8 cellular contexts compared by ENCODE assay signal in the genomic region with DNA sequence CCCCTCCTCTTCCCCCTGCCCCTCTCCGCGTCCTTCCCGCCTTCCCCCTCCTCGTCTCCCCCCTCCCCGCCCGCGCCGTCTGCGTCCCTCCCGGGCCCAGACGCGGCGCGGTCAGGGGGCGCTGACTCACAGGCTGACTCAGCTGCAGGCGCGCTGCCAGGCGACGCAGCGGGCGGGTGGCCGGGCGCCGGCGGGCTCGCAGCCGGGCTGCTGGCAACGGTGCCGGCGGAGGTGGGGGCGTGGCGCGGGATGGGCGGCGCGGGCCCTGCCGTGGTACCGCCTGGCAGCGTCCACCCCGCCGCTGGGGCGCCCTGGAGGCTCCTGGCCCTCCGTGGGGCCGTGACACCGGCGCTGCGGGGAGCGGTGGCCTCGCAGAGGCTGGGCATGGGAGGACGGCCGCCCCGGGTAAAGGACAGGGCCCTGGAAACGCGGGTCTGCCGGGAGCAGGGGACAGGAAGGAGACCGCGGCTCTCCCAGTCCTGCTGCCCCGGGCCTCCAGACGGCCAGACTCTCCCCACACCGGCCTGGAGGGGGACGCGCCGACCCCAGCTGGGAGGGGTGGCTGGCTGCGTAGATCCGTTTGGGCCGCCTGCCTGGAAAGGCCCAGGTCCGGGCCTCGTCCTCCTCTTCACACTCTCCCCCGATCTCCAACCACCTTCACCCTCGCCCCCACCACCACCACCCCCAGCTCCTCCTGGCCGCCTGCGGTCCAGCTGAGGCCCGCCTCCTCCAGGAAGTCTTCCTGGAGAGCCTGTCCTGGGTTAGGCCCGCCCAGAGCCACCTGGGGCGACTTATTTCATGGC.
A peak's percentile ranks its signal among the peaks of the same experiment; 100 is the strongest.
DNase-seq lines count a peak whose midpoint lies in the region; ATAC-seq lines count a peak whose summit lies in the region.

No MANE protein-coding gene starts in this region.

- DNase-seq in AG08395 (ENCODE audit: low spot score) (peak; percentile 95), NCI-H774 (lab: John Stamatoyannopoulos, UW) (peak; percentile 90), memory B cell (ENCODE audit: low spot score in 2 of 2) (peak; percentile 60 to 70)
- peak; percentile 81 to 84 for DNase-seq in activated CD8-positive, alpha-beta memory T cell treated with anti-CD3 and anti-CD28 coated beads for 4 hours (ENCODE audit: low read depth in 2 of 2)
- peak; percentile 66 for DNase-seq in effector CD8-positive, alpha-beta T cell (lab: John Stamatoyannopoulos, UW)
- DNase-seq in stimulated activated CD4-positive, alpha-beta T cell treated with anti-CD3 and anti-CD28 coated beads, TNF-alpha, amount 100 ng/mL, for 4 hours (ENCODE audit: low read depth in 3 of 3), result peak; percentile 86 to 90 (median 88)

- H3K36me3 Mint-ChIP-seq in memory B cell, result no peaks in the 10 kb centered on the region

- ATAC-seq in GM19043 (IDR thresholded peaks at IDR 0.05; ENCODE audit: low read depth, unreplicated experiment), result peak; percentile 53
- ATAC-seq in HG03460 (IDR thresholded peaks at IDR 0.05; ENCODE audit: unreplicated experiment), result peak; percentile 79
- peak; percentile 86 for ATAC-seq in memory B cell (ENCODE audit: low read depth)

- H3K27ac Mint-ChIP-seq in memory B cell, result no peak overlapping the region

- H3K4me3 Mint-ChIP-seq in memory B cell, result peak overlapping the region; percentile 78

- H3K9me3 Mint-ChIP-seq in memory B cell, result peaks cover 3% of the 10 kb centered on the region

- no peaks in the 10 kb centered on the region for H3K27me3 Mint-ChIP-seq in memory B cell

- H3K4me1 Mint-ChIP-seq in memory B cell, result peaks cover 30% of the 10 kb centered on the region

Comparison
In these comparisons a context has a peak if more than half of its experiments do, and no peak if none do; other contexts are left out.
1. Peak in every context shown above with its lines: DNase-seq and ATAC-seq.